Comparison of ENCODE assay signal across 8 cellular contexts in the genomic region with DNA sequence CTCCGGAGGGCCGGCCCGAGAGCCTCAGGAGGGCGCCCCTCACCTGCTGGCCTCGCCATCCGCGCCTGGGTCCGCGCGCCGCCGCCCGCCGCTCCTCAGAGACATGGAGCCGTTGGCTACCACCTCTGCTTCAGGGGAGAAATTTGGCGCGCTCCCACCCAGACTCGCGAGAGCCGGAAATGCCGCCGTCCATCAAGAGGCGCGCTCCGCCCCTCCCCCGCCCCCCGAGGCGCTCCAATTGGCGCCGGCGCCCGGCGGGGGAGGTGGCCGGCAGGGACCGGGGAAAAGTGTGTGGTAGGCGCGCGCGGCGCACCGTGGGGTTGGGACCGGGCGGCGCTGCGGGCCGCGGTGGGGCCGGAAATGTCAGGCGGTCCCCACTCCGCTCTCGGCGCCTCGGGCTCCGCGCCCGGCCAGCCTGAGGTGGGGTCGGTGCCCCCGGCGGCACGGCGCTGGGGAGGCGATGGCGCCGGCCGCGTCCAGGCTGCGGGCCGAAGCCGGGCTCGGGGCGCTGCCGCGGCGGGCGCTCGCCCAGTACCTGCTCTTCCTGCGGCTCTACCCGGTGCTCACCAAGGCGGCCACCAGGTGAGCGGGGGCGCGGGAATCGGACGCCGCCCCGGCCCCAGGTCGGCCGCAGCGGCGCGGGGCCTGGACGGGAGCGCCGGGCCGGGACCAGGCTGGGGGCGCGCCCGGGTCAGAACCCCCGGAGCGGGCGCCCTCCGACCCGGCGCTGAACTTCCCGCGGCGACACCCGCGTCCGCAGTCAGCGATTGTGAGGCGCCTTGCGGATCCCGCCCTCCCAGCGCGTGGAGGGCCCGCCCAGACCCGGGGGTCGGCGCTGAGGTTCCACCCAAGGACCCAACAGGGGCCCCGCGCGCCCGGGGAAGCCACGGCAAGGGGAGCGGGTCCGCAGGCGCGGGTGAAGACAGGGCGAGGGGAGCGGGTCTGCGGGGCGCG. TPM values are rescaled to one million over a fixed set of nuclear protein-coding genes. Genes with fewer than 3 reads are reported as not detected.
DNase-seq lines count a peak whose midpoint lies in the region; ATAC-seq and TF ChIP-seq lines count a peak whose summit lies in the region.

A gene with protein sequence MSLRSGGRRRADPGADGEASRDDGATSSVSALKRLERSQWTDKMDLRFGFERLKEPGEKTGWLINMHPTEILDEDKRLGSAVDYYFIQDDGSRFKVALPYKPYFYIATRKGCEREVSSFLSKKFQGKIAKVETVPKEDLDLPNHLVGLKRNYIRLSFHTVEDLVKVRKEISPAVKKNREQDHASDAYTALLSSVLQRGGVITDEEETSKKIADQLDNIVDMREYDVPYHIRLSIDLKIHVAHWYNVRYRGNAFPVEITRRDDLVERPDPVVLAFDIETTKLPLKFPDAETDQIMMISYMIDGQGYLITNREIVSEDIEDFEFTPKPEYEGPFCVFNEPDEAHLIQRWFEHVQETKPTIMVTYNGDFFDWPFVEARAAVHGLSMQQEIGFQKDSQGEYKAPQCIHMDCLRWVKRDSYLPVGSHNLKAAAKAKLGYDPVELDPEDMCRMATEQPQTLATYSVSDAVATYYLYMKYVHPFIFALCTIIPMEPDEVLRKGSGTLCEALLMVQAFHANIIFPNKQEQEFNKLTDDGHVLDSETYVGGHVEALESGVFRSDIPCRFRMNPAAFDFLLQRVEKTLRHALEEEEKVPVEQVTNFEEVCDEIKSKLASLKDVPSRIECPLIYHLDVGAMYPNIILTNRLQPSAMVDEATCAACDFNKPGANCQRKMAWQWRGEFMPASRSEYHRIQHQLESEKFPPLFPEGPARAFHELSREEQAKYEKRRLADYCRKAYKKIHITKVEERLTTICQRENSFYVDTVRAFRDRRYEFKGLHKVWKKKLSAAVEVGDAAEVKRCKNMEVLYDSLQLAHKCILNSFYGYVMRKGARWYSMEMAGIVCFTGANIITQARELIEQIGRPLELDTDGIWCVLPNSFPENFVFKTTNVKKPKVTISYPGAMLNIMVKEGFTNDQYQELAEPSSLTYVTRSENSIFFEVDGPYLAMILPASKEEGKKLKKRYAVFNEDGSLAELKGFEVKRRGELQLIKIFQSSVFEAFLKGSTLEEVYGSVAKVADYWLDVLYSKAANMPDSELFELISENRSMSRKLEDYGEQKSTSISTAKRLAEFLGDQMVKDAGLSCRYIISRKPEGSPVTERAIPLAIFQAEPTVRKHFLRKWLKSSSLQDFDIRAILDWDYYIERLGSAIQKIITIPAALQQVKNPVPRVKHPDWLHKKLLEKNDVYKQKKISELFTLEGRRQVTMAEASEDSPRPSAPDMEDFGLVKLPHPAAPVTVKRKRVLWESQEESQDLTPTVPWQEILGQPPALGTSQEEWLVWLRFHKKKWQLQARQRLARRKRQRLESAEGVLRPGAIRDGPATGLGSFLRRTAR (N-terminal part only) (minus strand): TSS at position 132 of the 954 bp plus-strand sequence. CDS start 27 bp downstream, at position 105.
A gene (plus strand): TSS at position 377 of the 954 bp plus-strand sequence. CDS start 84 bp downstream, at position 461.

- ATAC-seq in GM19397 (IDR thresholded peaks at IDR 0.05; ENCODE audit: unreplicated experiment) (peak; percentile 91), HG03558 (IDR thresholded peaks at IDR 0.05; ENCODE audit: extremely low read depth, unreplicated experiment) (peak; percentile 77), left lung (peak; percentile 100)

- CTCF ChIA-PET in activated CD4-positive, alpha-beta T cell treated with anti-CD3 and anti-CD28 coated beads, Interleukin-2, amount 10 ng/mL, durations not matched to agents 7 days and 5 days (lab: Charles Lee), result no interaction called here

- no peaks in the 10 kb centered on the region for H3K27me3 Mint-ChIP-seq in activated CD4-positive, alpha-beta T cell treated with anti-CD3 and anti-CD28 coated beads, Interleukin-2, amount 10 ng/mL, durations not matched to agents 7 days and 5 days

- POLR2A ChIA-PET in activated CD4-positive, alpha-beta T cell treated with anti-CD3 and anti-CD28 coated beads, Interleukin-2, amount 10 ng/mL, durations not matched to agents 7 days and 5 days (lab: Charles Lee), result no interaction called here

- DNase-seq in CD1c-positive myeloid dendritic cell (ENCODE audit: extremely low spot score) (peak; percentile 98), NCI-H748 (lab: John Stamatoyannopoulos, UW; ENCODE audit: unreplicated experiment) (peak; percentile 97), dedifferentiated amniotic fluid mesenchymal stem cell (ENCODE audit: extremely low spot score) (peak; percentile 89), left lung (peak; percentile 95 to 98)
- peak; percentile 96 for DNase-seq in activated CD4-positive, alpha-beta T cell treated with anti-CD3 and anti-CD28 coated beads, Interleukin-2, amount 10 ng/mL, durations not matched to agents 7 days and 5 days
- DNase-seq in stimulated activated CD4-positive, alpha-beta T cell treated with anti-CD3 and anti-CD28 coated beads, Interleukin-2, amount 100 ng/mL, for 4 hours (ENCODE audit: low read depth), result peak; percentile 88

- TF ChIP-seq CTCF in left lung (IDR thresholded peaks at IDR 0.05), result no peak

- H3K9me3 ChIP-seq in left lung, result no peaks in the 10 kb centered on the region

- H3K36me3 Mint-ChIP-seq in activated CD4-positive, alpha-beta T cell treated with anti-CD3 and anti-CD28 coated beads, Interleukin-2, amount 10 ng/mL, durations not matched to agents 7 days and 5 days (ENCODE audit: low read depth), result peaks cover 41% of the 10 kb centered on the region

- H3K4me3 Mint-ChIP-seq in activated CD4-positive, alpha-beta T cell treated with anti-CD3 and anti-CD28 coated beads, Interleukin-2, amount 10 ng/mL, durations not matched to agents 7 days and 5 days, result peak within 1 kb of the TSS; percentile 81

- peaks cover 3% of the 10 kb centered on the region for H3K9me3 Mint-ChIP-seq in activated CD4-positive, alpha-beta T cell treated with anti-CD3 and anti-CD28 coated beads, Interleukin-2, amount 10 ng/mL, durations not matched to agents 7 days and 5 days

- peaks cover 28% of the 10 kb centered on the region for H3K4me1 Mint-ChIP-seq in activated CD4-positive, alpha-beta T cell treated with anti-CD3 and anti-CD28 coated beads, Interleukin-2, amount 10 ng/mL, durations not matched to agents 7 days and 5 days

- no peaks in the 10 kb centered on the region for H3K27me3 ChIP-seq in left lung

- peak within 1 kb of the TSS; percentile 65 to 70 for H3K4me3 ChIP-seq in left lung

- H3K36me3 ChIP-seq in left lung, result no peaks in the 10 kb centered on the region

- H3K27ac Mint-ChIP-seq in activated CD4-positive, alpha-beta T cell treated with anti-CD3 and anti-CD28 coated beads, Interleukin-2, amount 10 ng/mL, durations not matched to agents 7 days and 5 days, result peak within 1 kb of the TSS; percentile 92

- intact Hi-C loops in left lung (cut with DNase I), result no loop called here

- peak within 1 kb of the TSS; percentile 28 to 33 for H3K27ac ChIP-seq in left lung

- H3K4me1 ChIP-seq in left lung, result peaks cover 5 to 16% of the 10 kb centered on the region in 2 donors

RNA-seq across cellular contexts. Expression of the first gene that starts in this region (rescaled TPM):
- total RNA-seq in activated CD4-positive, alpha-beta T cell treated with anti-CD3 and anti-CD28 coated beads, Interleukin-2, amount 10 ng/mL, durations not matched to agents 7 days and 5 days, result 100 to 1,000 TPM; 167 to 176 TPM
- 10 to 100 TPM; 29.2 to 32.7 TPM for total RNA-seq in left lung

RNA-seq across cellular contexts. Expression of the second gene that starts in this region (rescaled TPM):
- total RNA-seq in activated CD4-positive, alpha-beta T cell treated with anti-CD3 and anti-CD28 coated beads, Interleukin-2, amount 10 ng/mL, durations not matched to agents 7 days and 5 days, result 10 to 100 TPM; 35.9 to 38.9 TPM
- 10 to 100 TPM; 16.6 to 21.7 TPM for total RNA-seq in left lung

Comparison
In these comparisons a context has a peak if more than half of its experiments do, and no peak if none do; other contexts are left out.
1. Peak in every context shown above with its lines: DNase-seq, ATAC-seq, H3K4me3 ChIP-seq and H3K27ac ChIP-seq.
2. RNA of the first gene that starts in this region (total RNA-seq): 167 to 176 TPM in activated CD4-positive, alpha-beta T cell treated with anti-CD3 and anti-CD28 coated beads, Interleukin-2, amount 10 ng/mL, durations not matched to agents 7 days and 5 days; 29.2 to 32.7 TPM in left lung; every median in the first group is over 4 times any median in the second.